ENCODE assay signal across 8 cellular contexts in the genomic region with DNA sequence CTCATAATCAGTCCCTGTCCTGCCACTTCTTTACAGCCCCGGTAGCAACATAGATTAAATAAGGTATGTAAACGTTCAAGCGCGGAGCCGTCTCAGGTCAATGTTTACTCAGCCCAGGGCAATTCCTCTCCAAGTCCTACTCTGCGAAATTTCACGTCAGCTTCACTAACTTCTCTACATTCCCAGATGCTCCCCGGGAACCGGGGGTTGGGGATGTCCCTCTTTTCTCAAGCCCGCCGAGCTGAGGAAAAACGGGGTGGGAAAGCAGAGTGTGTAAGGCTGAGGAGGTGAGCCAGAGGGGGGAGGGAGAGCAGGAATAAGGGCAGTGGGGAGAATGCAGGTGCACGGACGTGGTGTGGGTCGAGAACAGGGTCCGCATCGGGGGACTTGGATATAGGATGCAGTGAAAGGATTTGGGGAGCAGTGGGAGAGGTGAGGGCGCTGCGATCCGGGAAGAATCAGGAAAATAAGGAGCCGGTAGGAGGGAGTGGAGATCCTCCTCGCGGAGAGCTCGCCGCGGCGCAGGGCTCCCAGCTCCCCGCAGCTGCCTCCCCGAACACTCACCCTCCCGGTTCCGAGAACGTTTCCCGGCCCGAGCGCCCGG. TPM values are rescaled to one million over a fixed set of nuclear protein-coding genes. Genes with fewer than 3 reads are reported as not detected.
DNase-seq lines count a peak whose midpoint lies in the region; ATAC-seq and TF ChIP-seq lines count a peak whose summit lies in the region.

No MANE protein-coding gene starts in this region.

- H3K4me1 ChIP-seq in colonic mucosa (peaks cover 3% of the 10 kb centered on the region), tibial nerve (peaks cover 0 to 34% (median 17%) of the 10 kb centered on the region in 4 donors)

- ATAC-seq in GM19397 (IDR thresholded peaks at IDR 0.05; ENCODE audit: unreplicated experiment) (no peak), HG03469 (IDR thresholded peaks at IDR 0.05; ENCODE audit: unreplicated experiment) (no peak)

- no peaks in the 10 kb centered on the region for H3K9me3 ChIP-seq in colonic mucosa
- H3K9me3 ChIP-seq in tibial nerve: no peaks in the 10 kb centered on the region

- peak; percentile 7 for DNase-seq in activated naive CD4-positive, alpha-beta T cell treated with Interleukin-2 at 50 U/mL for 16 hours
- DNase-seq in activated naive CD4-positive, alpha-beta T cell (lab: John Stamatoyannopoulos, UW): no peak
- DNase-seq in RWPE1 (ENCODE audit: low spot score): no peak
- DNase-seq in colonic mucosa: peak; percentile 63
- DNase-seq in medulla oblongata (ENCODE audit: extremely low spot score): peak; percentile 46
- peak in 1 of 2 donors; percentile 17 for DNase-seq in tibial nerve (ENCODE audit: low spot score in 2 of 2)

- H3K4me3 ChIP-seq in colonic mucosa (peak overlapping the region; percentile 81), tibial nerve (peak overlapping the region; percentile 69 to 89 (median 78))

- CTCF ChIA-PET in RWPE1 (lab: Yijun Ruan, JAX): interaction anchor here (0.6 to 2.2 kb wide), 5 partner anchors 24 to 586 kb away, joined by 3 to 8 read pairs (median 3); no protein-coding TSS in a partner anchor

- intact Hi-C loops in colonic mucosa (cut with DNase I): no loop called here

- H3K27ac ChIP-seq in RWPE1: peak overlapping the region; percentile 89
- peak overlapping the region; percentile 95 for H3K27ac ChIP-seq in colonic mucosa
- H3K27ac ChIP-seq in tibial nerve: peak overlapping the region; percentile 95 to 99 (median 98)

- POLR2A ChIA-PET in RWPE1 (lab: Yijun Ruan, JAX; ENCODE audit: low non-redundant PET): no interaction called here

- TF ChIP-seq EP300 in tibial nerve (IDR thresholded peaks at IDR 0.05): peak in 1 of 2 donors; percentile 80

- no peak for TF ChIP-seq CTCF in RWPE1 (conservative IDR thresholded peaks at IDR 0.05; ENCODE audit: low read depth)
- no peak for TF ChIP-seq CTCF in colonic mucosa (IDR thresholded peaks at IDR 0.05)
- no peak for TF ChIP-seq CTCF in tibial nerve (IDR thresholded peaks at IDR 0.05)

- WGBS in tibial nerve, 2 donors: 1% methylated on average over 21 to 36 of the region's 36 CpGs

- H3K36me3 ChIP-seq in colonic mucosa (no peaks in the 10 kb centered on the region), tibial nerve (no peaks in the 10 kb centered on the region)

- H3K27me3 ChIP-seq in colonic mucosa (no peaks in the 10 kb centered on the region), tibial nerve (no peaks in the 10 kb centered on the region)

- H3K9ac ChIP-seq in colonic mucosa (ENCODE audit: low read depth in 2 of 2, low read length in 2 of 2): peak overlapping the region; percentile 86 to 98

- no peak for TF ChIP-seq POLR2A in tibial nerve (IDR thresholded peaks at IDR 0.05)

RNA-seq across cellular contexts. Expression of gene TP53INP2, which starts 0.5 kb away (rescaled TPM):
- total RNA-seq in colonic mucosa (10 to 100 TPM; 38.1 to 60.9 TPM), tibial nerve (10 to 100 TPM; 11.9 to 19.5 (median 18.1) TPM)

RNA-seq across cellular contexts. Expression of gene PIGU, which starts 26.8 kb away (rescaled TPM):
- total RNA-seq in colonic mucosa: 10 to 100 TPM; 22.3 to 32.6 TPM
- total RNA-seq in tibial nerve: 10 to 100 TPM; 20.6 to 31.5 (median 27.7) TPM

Comparison
In these comparisons a context has a peak if more than half of its experiments do, and no peak if none do; other contexts are left out.
1. DNase-seq: peak in activated naive CD4-positive, alpha-beta T cell treated with Interleukin-2 at 50 U/mL for 16 hours (single experiment), colonic mucosa (single experiment) and medulla oblongata (single experiment); none in activated naive CD4-positive, alpha-beta T cell (0 of 4) and RWPE1 (single experiment).
2. Peak in every context shown above with its lines, with median percentiles within 50 percentile points of each other: H3K27ac ChIP-seq.